1 cellular context compared by ENCODE assay signal in the genomic region with DNA sequence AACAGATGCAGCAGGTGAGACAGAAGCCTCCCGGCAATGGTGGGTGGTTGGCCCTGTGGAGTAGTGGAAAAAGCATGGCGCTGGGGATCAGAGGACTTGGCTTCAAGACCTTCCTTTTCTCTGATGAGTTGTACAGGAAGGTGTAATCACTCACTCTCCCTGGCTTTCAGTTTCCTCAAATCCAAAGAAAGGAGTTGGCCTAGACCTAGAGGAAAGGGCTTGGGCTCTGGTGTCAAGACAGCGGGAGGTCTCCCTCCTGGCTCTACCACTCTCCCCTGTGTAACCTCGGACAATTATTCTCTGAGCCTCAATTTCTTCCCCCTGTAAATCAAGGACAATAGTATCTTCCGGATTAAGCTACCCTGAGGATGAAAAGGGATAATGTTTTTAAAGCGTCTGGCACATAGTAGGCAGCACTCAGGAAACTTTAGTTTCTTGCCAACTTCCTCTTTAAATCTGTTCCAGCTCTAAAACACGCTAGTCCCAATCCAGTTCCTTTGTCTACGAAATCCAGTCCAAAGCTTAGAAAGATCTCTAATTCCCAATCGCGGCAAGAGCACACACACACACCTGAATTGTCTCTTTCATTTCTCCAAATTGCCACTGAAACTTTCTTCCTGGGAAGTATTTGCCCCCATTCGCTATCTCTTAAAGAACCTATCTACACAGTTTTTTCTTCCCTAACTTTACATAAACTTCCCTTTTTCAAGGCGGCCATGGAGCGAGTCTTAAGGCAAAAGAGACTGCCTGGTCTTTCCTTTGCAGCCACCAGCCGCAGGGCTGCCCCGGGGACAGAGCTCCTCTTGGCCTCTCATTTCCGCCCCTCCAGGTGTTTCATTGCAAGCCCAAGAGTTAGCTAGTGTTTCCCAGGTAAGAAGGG.
TF ChIP-seq lines count a peak whose summit lies in the region.

No MANE protein-coding gene starts in this region.

TF ChIP-seq in HEK293, 187 proteins besides CTCF, POLR2A, EP300 and RAD21 (continued from another document and continues in another):
- TF ChIP-seq, protein P1, sequence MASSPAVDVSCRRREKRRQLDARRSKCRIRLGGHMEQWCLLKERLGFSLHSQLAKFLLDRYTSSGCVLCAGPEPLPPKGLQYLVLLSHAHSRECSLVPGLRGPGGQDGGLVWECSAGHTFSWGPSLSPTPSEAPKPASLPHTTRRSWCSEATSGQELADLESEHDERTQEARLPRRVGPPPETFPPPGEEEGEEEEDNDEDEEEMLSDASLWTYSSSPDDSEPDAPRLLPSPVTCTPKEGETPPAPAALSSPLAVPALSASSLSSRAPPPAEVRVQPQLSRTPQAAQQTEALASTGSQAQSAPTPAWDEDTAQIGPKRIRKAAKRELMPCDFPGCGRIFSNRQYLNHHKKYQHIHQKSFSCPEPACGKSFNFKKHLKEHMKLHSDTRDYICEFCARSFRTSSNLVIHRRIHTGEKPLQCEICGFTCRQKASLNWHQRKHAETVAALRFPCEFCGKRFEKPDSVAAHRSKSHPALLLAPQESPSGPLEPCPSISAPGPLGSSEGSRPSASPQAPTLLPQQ (tag by site-specific recombination; IDR thresholded peaks at IDR 0.05) = peak; percentile 76
- TF ChIP-seq, protein P2, sequence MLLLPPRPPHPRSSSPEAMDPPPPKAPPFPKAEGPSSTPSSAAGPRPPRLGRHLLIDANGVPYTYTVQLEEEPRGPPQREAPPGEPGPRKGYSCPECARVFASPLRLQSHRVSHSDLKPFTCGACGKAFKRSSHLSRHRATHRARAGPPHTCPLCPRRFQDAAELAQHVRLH (tag by site-specific recombination; IDR thresholded peaks at IDR 0.05) = no peak
- TF ChIP-seq OSR2 (tag by site-specific recombination; IDR thresholded peaks at IDR 0.05) (no peak), SP3 (tag by site-specific recombination; IDR thresholded peaks at IDR 0.05) (peak; percentile 61; the same call in 1 of the 2 replicates), KLF16 (tag by site-specific recombination; IDR thresholded peaks at IDR 0.05) (no peak), ZNF335 (tag by site-specific recombination; conservative IDR thresholded peaks at IDR 0.05) (peak; percentile 85), ZNF266 (tag by site-specific recombination; IDR thresholded peaks at IDR 0.05; ENCODE audit: low read depth) (no peak), ZNF140 (tag by site-specific recombination; IDR thresholded peaks at IDR 0.05) (no peak), ZNF175 (tag by site-specific recombination; IDR thresholded peaks at IDR 0.05) (no peak), SETDB1 (IDR thresholded peaks at IDR 0.05; ENCODE audit: insufficient read length, low read length) (peak; percentile 25), ZBTB20 (tag by site-specific recombination; IDR thresholded peaks at IDR 0.05) (peak; percentile 29; the same call in 1 of the 2 replicates), ZNF76 (tag by site-specific recombination; IDR thresholded peaks at IDR 0.05; ENCODE audit: borderline replicate concordance, low read depth) (peak; percentile 48; the same call in 1 of the 2 replicates), GLIS1 (tag by site-specific recombination; IDR thresholded peaks at IDR 0.05) (peak; percentile 70), ZBTB8A (tag by site-specific recombination; IDR thresholded peaks at IDR 0.05) (peak; percentile 35; the same call in 1 of the 2 replicates), SP7 (tag by site-specific recombination; IDR thresholded peaks at IDR 0.05) (peak; percentile 63; the same call in 1 of the 2 replicates), ZNF423 (tag by site-specific recombination; IDR thresholded peaks at IDR 0.05) (no peak), ZNF561 (tag by site-specific recombination; IDR thresholded peaks at IDR 0.05; ENCODE audit: borderline replicate concordance) (no peak), KLF8 (tag by site-specific recombination; IDR thresholded peaks at IDR 0.05) (0 out of 2 replicates have a peak, but pooled peaks have one; percentile 24), ZNF596 (tag by site-specific recombination; IDR thresholded peaks at IDR 0.05) (no peak), MZF1 (tag by site-specific recombination; IDR thresholded peaks at IDR 0.05; ENCODE audit: borderline replicate concordance) (no peak)
- TF ChIP-seq, protein P3, sequence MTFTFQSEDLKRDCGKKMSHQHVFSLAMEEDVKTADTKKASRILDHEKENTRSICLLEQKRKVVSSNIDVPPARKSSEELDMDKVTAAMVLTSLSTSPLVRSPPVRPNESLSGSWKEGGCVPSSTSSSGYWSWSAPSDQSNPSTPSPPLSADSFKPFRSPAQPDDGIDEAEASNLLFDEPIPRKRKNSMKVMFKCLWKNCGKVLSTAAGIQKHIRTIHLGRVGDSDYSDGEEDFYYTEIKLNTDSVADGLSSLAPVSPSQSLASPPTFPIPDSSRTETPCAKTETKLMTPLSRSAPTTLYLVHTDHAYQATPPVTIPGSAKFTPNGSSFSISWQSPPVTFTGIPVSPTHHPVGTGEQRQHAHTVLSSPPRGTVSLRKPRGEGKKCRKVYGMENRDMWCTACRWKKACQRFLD (tag by site-specific recombination; IDR thresholded peaks at IDR 0.05) = no peak
- TF ChIP-seq, protein P4, sequence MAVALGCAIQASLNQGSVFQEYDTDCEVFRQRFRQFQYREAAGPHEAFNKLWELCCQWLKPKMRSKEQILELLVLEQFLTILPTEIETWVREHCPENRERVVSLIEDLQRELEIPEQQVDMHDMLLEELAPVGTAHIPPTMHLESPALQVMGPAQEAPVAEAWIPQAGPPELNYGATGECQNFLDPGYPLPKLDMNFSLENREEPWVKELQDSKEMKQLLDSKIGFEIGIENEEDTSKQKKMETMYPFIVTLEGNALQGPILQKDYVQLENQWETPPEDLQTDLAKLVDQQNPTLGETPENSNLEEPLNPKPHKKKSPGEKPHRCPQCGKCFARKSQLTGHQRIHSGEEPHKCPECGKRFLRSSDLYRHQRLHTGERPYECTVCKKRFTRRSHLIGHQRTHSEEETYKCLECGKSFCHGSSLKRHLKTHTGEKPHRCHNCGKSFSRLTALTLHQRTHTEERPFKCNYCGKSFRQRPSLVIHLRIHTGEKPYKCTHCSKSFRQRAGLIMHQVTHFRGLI (tag by site-specific recombination; IDR thresholded peaks at IDR 0.05) = 0 out of 2 replicates have a peak, but pooled peaks have one; percentile 16
- TF ChIP-seq, protein P5, sequence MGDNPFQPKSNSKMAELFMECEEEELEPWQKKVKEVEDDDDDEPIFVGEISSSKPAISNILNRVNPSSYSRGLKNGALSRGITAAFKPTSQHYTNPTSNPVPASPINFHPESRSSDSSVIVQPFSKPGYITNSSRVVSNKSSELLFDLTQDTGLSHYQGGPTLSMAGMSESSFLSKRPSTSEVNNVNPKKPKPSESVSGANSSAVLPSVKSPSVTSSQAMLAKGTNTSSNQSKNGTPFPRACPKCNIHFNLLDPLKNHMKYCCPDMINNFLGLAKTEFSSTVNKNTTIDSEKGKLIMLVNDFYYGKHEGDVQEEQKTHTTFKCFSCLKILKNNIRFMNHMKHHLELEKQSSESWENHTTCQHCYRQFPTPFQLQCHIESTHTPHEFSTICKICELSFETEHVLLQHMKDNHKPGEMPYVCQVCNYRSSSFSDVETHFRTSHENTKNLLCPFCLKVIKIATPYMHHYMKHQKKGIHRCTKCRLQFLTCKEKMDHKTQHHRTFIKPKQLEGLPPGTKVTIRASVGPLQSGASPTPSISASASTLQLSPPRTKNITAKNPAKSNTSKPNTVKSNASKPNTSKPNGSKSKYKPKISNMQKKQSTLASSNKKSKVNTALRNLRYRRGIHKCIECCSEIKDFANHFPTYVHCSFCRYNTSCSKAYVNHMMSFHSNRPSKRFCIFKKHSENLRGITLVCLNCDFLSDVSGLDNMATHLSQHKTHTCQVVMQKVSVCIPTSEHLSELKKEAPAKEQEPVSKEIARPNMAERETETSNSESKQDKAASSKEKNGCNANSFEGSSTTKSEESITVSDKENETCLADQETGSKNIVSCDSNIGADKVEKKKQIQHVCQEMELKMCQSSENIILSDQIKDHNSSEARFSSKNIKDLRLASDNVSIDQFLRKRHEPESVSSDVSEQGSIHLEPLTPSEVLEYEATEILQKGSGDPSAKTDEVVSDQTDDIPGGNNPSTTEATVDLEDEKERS (tag by site-specific recombination; IDR thresholded peaks at IDR 0.05) = peak; percentile 17; the same call in 1 of the 2 replicates
- TF ChIP-seq, protein P6, sequence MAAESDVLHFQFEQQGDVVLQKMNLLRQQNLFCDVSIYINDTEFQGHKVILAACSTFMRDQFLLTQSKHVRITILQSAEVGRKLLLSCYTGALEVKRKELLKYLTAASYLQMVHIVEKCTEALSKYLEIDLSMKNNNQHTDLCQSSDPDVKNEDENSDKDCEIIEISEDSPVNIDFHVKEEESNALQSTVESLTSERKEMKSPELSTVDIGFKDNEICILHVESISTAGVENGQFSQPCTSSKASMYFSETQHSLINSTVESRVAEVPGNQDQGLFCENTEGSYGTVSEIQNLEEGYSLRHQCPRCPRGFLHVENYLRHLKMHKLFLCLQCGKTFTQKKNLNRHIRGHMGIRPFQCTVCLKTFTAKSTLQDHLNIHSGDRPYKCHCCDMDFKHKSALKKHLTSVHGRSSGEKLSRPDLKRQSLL (tag by site-specific recombination; IDR thresholded peaks at IDR 0.05) = peak; percentile 63; the same call in 1 of the 2 replicates
- TF ChIP-seq, protein P7, sequence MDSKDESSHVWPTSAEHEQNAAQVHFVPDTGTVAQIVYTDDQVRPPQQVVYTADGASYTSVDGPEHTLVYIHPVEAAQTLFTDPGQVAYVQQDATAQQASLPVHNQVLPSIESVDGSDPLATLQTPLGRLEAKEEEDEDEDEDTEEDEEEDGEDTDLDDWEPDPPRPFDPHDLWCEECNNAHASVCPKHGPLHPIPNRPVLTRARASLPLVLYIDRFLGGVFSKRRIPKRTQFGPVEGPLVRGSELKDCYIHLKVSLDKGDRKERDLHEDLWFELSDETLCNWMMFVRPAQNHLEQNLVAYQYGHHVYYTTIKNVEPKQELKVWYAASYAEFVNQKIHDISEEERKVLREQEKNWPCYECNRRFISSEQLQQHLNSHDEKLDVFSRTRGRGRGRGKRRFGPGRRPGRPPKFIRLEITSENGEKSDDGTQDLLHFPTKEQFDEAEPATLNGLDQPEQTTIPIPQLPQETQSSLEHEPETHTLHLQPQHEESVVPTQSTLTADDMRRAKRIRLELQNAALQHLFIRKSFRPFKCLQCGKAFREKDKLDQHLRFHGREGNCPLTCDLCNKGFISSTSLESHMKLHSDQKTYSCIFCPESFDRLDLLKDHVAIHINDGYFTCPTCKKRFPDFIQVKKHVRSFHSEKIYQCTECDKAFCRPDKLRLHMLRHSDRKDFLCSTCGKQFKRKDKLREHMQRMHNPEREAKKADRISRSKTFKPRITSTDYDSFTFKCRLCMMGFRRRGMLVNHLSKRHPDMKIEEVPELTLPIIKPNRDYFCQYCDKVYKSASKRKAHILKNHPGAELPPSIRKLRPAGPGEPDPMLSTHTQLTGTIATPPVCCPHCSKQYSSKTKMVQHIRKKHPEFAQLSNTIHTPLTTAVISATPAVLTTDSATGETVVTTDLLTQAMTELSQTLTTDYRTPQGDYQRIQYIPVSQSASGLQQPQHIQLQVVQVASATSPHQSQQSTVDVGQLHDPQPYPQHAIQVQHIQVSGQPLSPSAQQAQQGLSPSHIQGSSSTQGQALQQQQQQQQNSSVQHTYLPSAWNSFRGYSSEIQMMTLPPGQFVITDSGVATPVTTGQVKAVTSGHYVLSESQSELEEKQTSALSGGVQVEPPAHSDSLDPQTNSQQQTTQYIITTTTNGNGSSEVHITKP (tag by site-specific recombination; IDR thresholded peaks at IDR 0.05) = peak; percentile 98
- TF ChIP-seq, protein P8, sequence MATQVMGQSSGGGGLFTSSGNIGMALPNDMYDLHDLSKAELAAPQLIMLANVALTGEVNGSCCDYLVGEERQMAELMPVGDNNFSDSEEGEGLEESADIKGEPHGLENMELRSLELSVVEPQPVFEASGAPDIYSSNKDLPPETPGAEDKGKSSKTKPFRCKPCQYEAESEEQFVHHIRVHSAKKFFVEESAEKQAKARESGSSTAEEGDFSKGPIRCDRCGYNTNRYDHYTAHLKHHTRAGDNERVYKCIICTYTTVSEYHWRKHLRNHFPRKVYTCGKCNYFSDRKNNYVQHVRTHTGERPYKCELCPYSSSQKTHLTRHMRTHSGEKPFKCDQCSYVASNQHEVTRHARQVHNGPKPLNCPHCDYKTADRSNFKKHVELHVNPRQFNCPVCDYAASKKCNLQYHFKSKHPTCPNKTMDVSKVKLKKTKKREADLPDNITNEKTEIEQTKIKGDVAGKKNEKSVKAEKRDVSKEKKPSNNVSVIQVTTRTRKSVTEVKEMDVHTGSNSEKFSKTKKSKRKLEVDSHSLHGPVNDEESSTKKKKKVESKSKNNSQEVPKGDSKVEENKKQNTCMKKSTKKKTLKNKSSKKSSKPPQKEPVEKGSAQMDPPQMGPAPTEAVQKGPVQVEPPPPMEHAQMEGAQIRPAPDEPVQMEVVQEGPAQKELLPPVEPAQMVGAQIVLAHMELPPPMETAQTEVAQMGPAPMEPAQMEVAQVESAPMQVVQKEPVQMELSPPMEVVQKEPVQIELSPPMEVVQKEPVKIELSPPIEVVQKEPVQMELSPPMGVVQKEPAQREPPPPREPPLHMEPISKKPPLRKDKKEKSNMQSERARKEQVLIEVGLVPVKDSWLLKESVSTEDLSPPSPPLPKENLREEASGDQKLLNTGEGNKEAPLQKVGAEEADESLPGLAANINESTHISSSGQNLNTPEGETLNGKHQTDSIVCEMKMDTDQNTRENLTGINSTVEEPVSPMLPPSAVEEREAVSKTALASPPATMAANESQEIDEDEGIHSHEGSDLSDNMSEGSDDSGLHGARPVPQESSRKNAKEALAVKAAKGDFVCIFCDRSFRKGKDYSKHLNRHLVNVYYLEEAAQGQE (tag by site-specific recombination; IDR thresholded peaks at IDR 0.05) = 0 out of 2 replicates have a peak, but pooled peaks have one; percentile 22
- TF ChIP-seq, protein P9, sequence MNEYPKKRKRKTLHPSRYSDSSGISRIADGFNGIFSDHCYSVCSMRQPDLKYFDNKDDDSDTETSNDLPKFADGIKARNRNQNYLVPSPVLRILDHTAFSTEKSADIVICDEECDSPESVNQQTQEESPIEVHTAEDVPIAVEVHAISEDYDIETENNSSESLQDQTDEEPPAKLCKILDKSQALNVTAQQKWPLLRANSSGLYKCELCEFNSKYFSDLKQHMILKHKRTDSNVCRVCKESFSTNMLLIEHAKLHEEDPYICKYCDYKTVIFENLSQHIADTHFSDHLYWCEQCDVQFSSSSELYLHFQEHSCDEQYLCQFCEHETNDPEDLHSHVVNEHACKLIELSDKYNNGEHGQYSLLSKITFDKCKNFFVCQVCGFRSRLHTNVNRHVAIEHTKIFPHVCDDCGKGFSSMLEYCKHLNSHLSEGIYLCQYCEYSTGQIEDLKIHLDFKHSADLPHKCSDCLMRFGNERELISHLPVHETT (tag by site-specific recombination; IDR thresholded peaks at IDR 0.05) = peak; percentile 32; the same call in 1 of the 2 replicates
